ENCODE assay signal across 8 cellular contexts in genomic region chr15:65304393-65305143, GRCh38. TPM values are rescaled to one million over a fixed set of nuclear protein-coding genes. Genes with fewer than 3 reads are reported as not detected.
DNase-seq lines count a peak whose midpoint lies in the region; ATAC-seq and TF ChIP-seq lines count a peak whose summit lies in the region.

RNU5B-1 (plus strand) TSS chr15:65304677.

- peaks cover 45% of the 10 kb centered on the region for H3K4me1 Mint-ChIP-seq in neural progenitor cell

- 1 to 2% methylated on average over 23 of the region's 23 CpGs for WGBS in GM23248 (ENCODE audit: low coverage in 1 of 2, low lambda C conversion rate in 2 of 2, missing lambda C conversion rate in 2 of 2), 2 experiments

- no peaks in the 10 kb centered on the region for H3K36me3 Mint-ChIP-seq in neural progenitor cell

- H3K79me2 ChIP-seq in GM23248 (ENCODE audit: insufficient read depth) (no peaks in the 10 kb centered on the region), neural progenitor cell (ENCODE audit: low read depth) (no peaks in the 10 kb centered on the region)

- no peaks in the 10 kb centered on the region for H3K9me3 ChIP-seq in ES-I3 (ENCODE audit: control insufficient read depth, insufficient read depth, low read length)
- H3K9me3 ChIP-seq in GM23248 (ENCODE audit: low read depth), result no peaks in the 10 kb centered on the region
- no peaks in the 10 kb centered on the region for H3K9me3 ChIP-seq in RWPE2 (ENCODE audit: severe bottlenecking)
- no peaks in the 10 kb centered on the region for H3K9me3 ChIP-seq in neural progenitor cell (ENCODE audit: low read depth)
- H3K9me3 ChIP-seq in subcutaneous abdominal adipose tissue (ENCODE audit: control insufficient read depth in 5 of 5, low read length in 5 of 5), result no peaks in the 10 kb centered on the region

- peaks cover 2% of the 10 kb centered on the region for H3K27me3 Mint-ChIP-seq in neural progenitor cell (ENCODE audit: insufficient read depth, low read depth)

- peak; percentile 95 for DNase-seq in GM23248
- DNase-seq in LHCN-M2 (ENCODE audit: low read depth), result peak; percentile 98
- peak; percentile 91 for DNase-seq in RWPE2 (ENCODE audit: low spot score)
- DNase-seq in activated effector memory CD4-positive, alpha-beta T cell treated with anti-CD3 and anti-CD28 coated beads, Interleukin-2, amount 50 U/mL, for 16 hours, result peak; percentile 90
- DNase-seq in foreskin keratinocyte, result peak; percentile 96 to 99
- peak; percentile 90 for DNase-seq in neural progenitor cell (ENCODE audit: low spot score)

- ATAC-seq in RWPE2 (ENCODE audit: low read depth) (peak; percentile 85), foreskin keratinocyte (peak; percentile 74)

- no peaks in the 10 kb centered on the region for H3K9me2 ChIP-seq in GM23248 (ENCODE audit: insufficient read depth)

- H4K20me1 ChIP-seq in GM23248 (ENCODE audit: insufficient read depth) (no peaks in the 10 kb centered on the region), neural progenitor cell (ENCODE audit: low read depth) (no peaks in the 10 kb centered on the region)

- H3K9ac ChIP-seq in ES-I3 (ENCODE audit: low read depth, low read length) (peak within 1 kb of the TSS; percentile 72), GM23248 (peak within 1 kb of the TSS; percentile 87), neural progenitor cell (peak within 1 kb of the TSS; percentile 81), subcutaneous abdominal adipose tissue (ENCODE audit: low read length in 5 of 5) (peak within 1 kb of the TSS; percentile 63 to 90 (median 81))

- H3K4me2 ChIP-seq in GM23248 (ENCODE audit: unreplicated experiment), result peak within 1 kb of the TSS; percentile 97
- peak within 1 kb of the TSS; percentile 64 for H3K4me2 ChIP-seq in neural progenitor cell

- peak within 1 kb of the TSS; percentile 71 for H3K4me3 Mint-ChIP-seq in neural progenitor cell

- H3K27me3 ChIP-seq in GM23248 (replicated peaks; ENCODE audit: insufficient read depth) (no peaks in the 10 kb centered on the region), RWPE2 (ENCODE audit: insufficient read depth, poor library complexity, severe bottlenecking) (no peaks in the 10 kb centered on the region), foreskin keratinocyte (no peaks in the 10 kb centered on the region), neural progenitor cell (no peaks in the 10 kb centered on the region), subcutaneous abdominal adipose tissue (ENCODE audit: control insufficient read depth in 5 of 5, insufficient read depth in 4 of 5, low read length in 5 of 5) (no peaks in the 10 kb centered on the region)

- H3K36me3 ChIP-seq in ES-I3 (ENCODE audit: insufficient read depth, low read length) (no peaks in the 10 kb centered on the region), GM23248 (ENCODE audit: low read depth) (no peaks in the 10 kb centered on the region), RWPE2 (ENCODE audit: low read depth) (no peaks in the 10 kb centered on the region), neural progenitor cell (no peaks in the 10 kb centered on the region), subcutaneous abdominal adipose tissue (ENCODE audit: control insufficient read depth in 5 of 5, insufficient read depth in 5 of 5, low read length in 5 of 5) (no peaks in the 10 kb centered on the region)

- H3K27ac Mint-ChIP-seq in neural progenitor cell, result peak within 1 kb of the TSS; percentile 99

- H3K4me1 ChIP-seq in ES-I3 (ENCODE audit: insufficient read depth, low read length) (peaks cover 3% of the 10 kb centered on the region; the same call in 1 of the 2 replicates), GM23248 (ENCODE audit: insufficient read depth) (peaks cover 5% of the 10 kb centered on the region; the same call in 1 of the 2 replicates), RWPE2 (ENCODE audit: insufficient read depth, poor library complexity, severe bottlenecking) (peaks cover 5% of the 10 kb centered on the region), foreskin keratinocyte (peaks cover 3% of the 10 kb centered on the region), neural progenitor cell (peaks cover 9% of the 10 kb centered on the region), subcutaneous abdominal adipose tissue (ENCODE audit: control insufficient read depth in 5 of 5, insufficient read depth in 5 of 5, low read length in 5 of 5) (peaks cover 0 to 19% (median 18%) of the 10 kb centered on the region in 5 donors)

- TF ChIP-seq CTCF in RWPE2 (IDR thresholded peaks at IDR 0.05; ENCODE audit: poor library complexity, severe bottlenecking) (peak; percentile 100), foreskin keratinocyte (conservative IDR thresholded peaks at IDR 0.05) (peak; percentile 95), neural progenitor cell (IDR thresholded peaks at IDR 0.05) (no peak)

- H3F3A ChIP-seq in GM23248 (ENCODE audit: insufficient read depth) (peaks cover 23% of the 10 kb centered on the region), neural progenitor cell (ENCODE audit: low read depth) (peaks cover 49% of the 10 kb centered on the region)

- H3K27ac ChIP-seq in GM23248 (peak within 1 kb of the TSS; percentile 84), RWPE2 (ENCODE audit: poor library complexity, severe bottlenecking) (peak within 1 kb of the TSS; percentile 66), foreskin keratinocyte (peak within 1 kb of the TSS; percentile 98), neural progenitor cell (peak within 1 kb of the TSS; percentile 99), subcutaneous abdominal adipose tissue (ENCODE audit: low read depth, low read length) (peak within 1 kb of the TSS; percentile 83)

- in situ Hi-C loops in GM23248 (cut with MboI), result no loop called here

- H3K9me3 Mint-ChIP-seq in neural progenitor cell, result no peaks in the 10 kb centered on the region

- H3K4me3 ChIP-seq in GM23248 (peak within 1 kb of the TSS; percentile 74), RWPE2 (ENCODE audit: severe bottlenecking) (peak within 1 kb of the TSS; percentile 34), neural progenitor cell (peak within 1 kb of the TSS; percentile 26), subcutaneous abdominal adipose tissue (ENCODE audit: low read depth in 1 of 5, low read length in 5 of 5) (peak within 1 kb of the TSS; percentile 71 to 88 (median 74))

- H2AFZ ChIP-seq in GM23248 (peak within 1 kb of the TSS; percentile 98), neural progenitor cell (replicated peaks) (peak within 1 kb of the TSS; percentile 9)

RNA-seq across cellular contexts. Expression of gene RNU5B-1, which starts in this region (rescaled TPM):
- not detected in 2 replicates for total RNA-seq in GM23248 (2014; rRNA removed; shearing (Covaris generic))
- polyA plus RNA-seq in GM23248 (2016; fragmentation: Nextera tagmentation; extraction: Ambion mirVana) (not detected in 2 replicates), foreskin keratinocyte (not detected in 2 replicates)
- total RNA-seq in LHCN-M2 (2014; rRNA removed) (not detected in 2 replicates), foreskin keratinocyte (not detected in 2 replicates), neural progenitor cell (ENCODE audit: low replicate concordance) (not detected in 2 replicates)
- not detected for polyA plus RNA-seq in LHCN-M2 (2012)

Comparison
In these comparisons a context has a peak if more than half of its experiments do, and no peak if none do; other contexts are left out.
1. Peak in every context shown above with its lines: DNase-seq, ATAC-seq, H3K4me3 ChIP-seq and H3K27ac ChIP-seq.
2. Peak in DNase-seq, H3K4me3 ChIP-seq, H3K27ac ChIP-seq, H3K9ac ChIP-seq and H3K4me2 ChIP-seq in GM23248; RNA of the gene not detected or under 1 TPM.
3. Peak in DNase-seq in LHCN-M2; RNA of the gene not detected or under 1 TPM.
4. Peak in DNase-seq, ATAC-seq and H3K27ac ChIP-seq in foreskin keratinocyte; RNA of the gene not detected or under 1 TPM.
5. Peak in DNase-seq, H3K4me3 ChIP-seq, H3K27ac ChIP-seq, H3K9ac ChIP-seq and H3K4me2 ChIP-seq in neural progenitor cell; RNA of the gene not detected or under 1 TPM.